Comparison of ENCODE assay signal across 24 cellular contexts in genomic region chr19:55700813-55701212, GRCh38. TPM values are rescaled to one million over a fixed set of nuclear protein-coding genes. Genes with fewer than 3 reads are reported as not detected.
DNase-seq lines count a peak whose midpoint lies in the region; ATAC-seq and TF ChIP-seq lines count a peak whose summit lies in the region.
"Had no signal": no experiment of that assay in that cellular context is flagged by ENCODE, and none has a peak within 500 bp of the region (broad histone marks: within the 10 kb centered on the region; RNA-seq: fewer than 3 reads in every experiment).

No MANE protein-coding gene starts in this region.

- H3K27ac ChIP-seq in lower lobe of right lung (no peak overlapping the region), spleen (no peak overlapping the region)
- H3K27ac ChIP-seq: Peyer's patch, SJSA1 had no signal

- CTCF ChIA-PET in Caco-2 (lab: Charles Lee): interaction anchor here (1.4 kb wide), 1 partner anchor 48 kb away, joined by 7 read pairs; no protein-coding TSS in a partner anchor

- no peak overlapping the region for H3K4me3 Mint-ChIP-seq in Caco-2 (ENCODE audit: unreplicated experiment)
- H3K4me3 Mint-ChIP-seq: CD4-positive, alpha-beta T cell; IgD-negative memory B cell had no signal

- H3K36me3 Mint-ChIP-seq in Caco-2 (ENCODE audit: insufficient read depth, unreplicated experiment): peaks cover 71% of the 10 kb centered on the region

- H3K9me3 ChIP-seq in Caco-2: no peaks in the 10 kb centered on the region
- no peaks in the 10 kb centered on the region for H3K9me3 ChIP-seq in lower lobe of right lung
- no peaks in the 10 kb centered on the region for H3K9me3 ChIP-seq in spleen
- H3K9me3 ChIP-seq: BE2C, Peyer's patch, SJSA1 had no signal

- peaks cover 27% of the 10 kb centered on the region for H3K4me1 ChIP-seq in Caco-2
- no peaks in the 10 kb centered on the region for H3K4me1 ChIP-seq in lower lobe of right lung
- peaks cover 0 to 19% (median 5%) of the 10 kb centered on the region in 6 donors for H3K4me1 ChIP-seq in spleen
- H3K4me1 ChIP-seq: BE2C, SJSA1 had no signal

- H3K9me3 Mint-ChIP-seq in Caco-2 (ENCODE audit: unreplicated experiment): no peaks in the 10 kb centered on the region
- H3K9me3 Mint-ChIP-seq: CD4-positive, alpha-beta T cell; IgD-negative memory B cell had no signal

- 85 to 97% (median 94%) methylated on average over 12 of the region's 12 CpGs for WGBS in spleen, 5 donors

- BruUV-seq in Caco-2 (replicated peaks; lab: Mats Ljungman, UMichigan): no TSS peak

- peak in 1 of 2 experiments; percentile 19 for DNase-seq in Caco-2
- peak; percentile 10 for DNase-seq in GM20000 (ENCODE audit: low spot score)
- peak; percentile 36 for DNase-seq in lower lobe of right lung
- peak; percentile 60 for DNase-seq in spleen
- DNase-seq in activated CD4-positive, alpha-beta T cell treated with anti-CD3 and anti-CD28 coated beads, Interleukin-2, amount 50 U/mL, for 48 hours: no peak
- no peak for DNase-seq in nucleus accumbens (lab: John Stamatoyannopoulos, UW)
- no peak for DNase-seq in NCI-H524 treated with DMSO at 0.1 percent for 48 hours (lab: John Stamatoyannopoulos, UW)
- DNase-seq: BE2C; CD4-positive, alpha-beta T cell; COR-L47; Karpas-422; NCI-H1694; NCI-H2081; NCI-H2171; NCI-H345; NCI-H82 had no signal

- no peak for TF ChIP-seq POLR2A in spleen (IDR thresholded peaks at IDR 0.05)

- H3K27ac Mint-ChIP-seq in Caco-2 (ENCODE audit: unreplicated experiment): peak overlapping the region; percentile 55
- H3K27ac Mint-ChIP-seq: CD4-positive, alpha-beta T cell had no signal

- POLR2A ChIA-PET in Caco-2 (lab: Charles Lee): no interaction called here

- H3K4me3 ChIP-seq in Caco-2 (ENCODE audit: low read depth, low read length) (no peak overlapping the region), lower lobe of right lung (no peak overlapping the region), spleen (no peak overlapping the region)
- H3K4me3 ChIP-seq: Peyer's patch, SJSA1 had no signal

- peaks cover 12% of the 10 kb centered on the region for H3K36me3 ChIP-seq in Caco-2 (ENCODE audit: control insufficient read depth, insufficient read depth, low read length)
- peaks cover 42% of the 10 kb centered on the region for H3K36me3 ChIP-seq in lower lobe of right lung
- H3K36me3 ChIP-seq in spleen: peaks cover 0 to 89% (median 39%) of the 10 kb centered on the region in 6 donors

- H3K27me3 ChIP-seq in Caco-2 (replicated peaks; ENCODE audit: control insufficient read depth, insufficient read depth, low read length) (no peaks in the 10 kb centered on the region), lower lobe of right lung (ENCODE audit: low read depth) (no peaks in the 10 kb centered on the region), spleen (replicated peaks in 1 of 7) (no peaks in the 10 kb centered on the region)
- H3K27me3 ChIP-seq: BE2C, Peyer's patch, SJSA1 had no signal

- TF ChIP-seq CTCF in Caco-2 (IDR thresholded peaks at IDR 0.05; ENCODE audit: insufficient read depth in 1 of 2, low read depth in 1 of 2, low read length in 1 of 2, severe bottlenecking in 1 of 2, unreplicated experiment in 1 of 2) (no peak), GM20000 (IDR thresholded peaks at IDR 0.05; ENCODE audit: extremely low read depth, missing control alignments) (no peak), lower lobe of right lung (IDR thresholded peaks at IDR 0.05) (no peak), spleen (IDR thresholded peaks at IDR 0.05 in 8 of 11, conservative IDR thresholded peaks at IDR 0.05 in 3 of 11) (no peak)

- no peak for ATAC-seq in lower lobe of right lung

- H3K4me1 Mint-ChIP-seq in Caco-2 (ENCODE audit: low read depth, unreplicated experiment): peaks cover 30% of the 10 kb centered on the region

- intact Hi-C loops in Caco-2 (cut with micrococcal nuclease; ENCODE audit: unreplicated experiment): loop anchor here (10.0 kb wide), 1 partner anchor 104 kb away; no protein-coding TSS in a partner anchor
- intact Hi-C loops in lower lobe of right lung (cut with DNase I): no loop called here
- intact Hi-C loops in spleen (cut with DNase I; ENCODE audit: low total_unique reads): no loop called here

- no peaks in the 10 kb centered on the region for H3K27me3 Mint-ChIP-seq in Caco-2 (ENCODE audit: insufficient read depth, unreplicated experiment)
- H3K27me3 Mint-ChIP-seq: CD4-positive, alpha-beta T cell; IgD-negative memory B cell had no signal

RNA-seq across cellular contexts. Expression of gene EPN1, which starts 25.8 kb away (rescaled TPM):
- total RNA-seq in Caco-2 (2022) (197 and 201 TPM in 2 replicates), lower lobe of right lung (105 TPM), spleen (100 to 1,000 TPM; 100 to 166 (median 129) TPM)
- 100 to 1,000 TPM in 1 of 3 donors, 10 to 100 TPM in 2; 36.8 to 115 (median 42.6) TPM for polyA plus RNA-seq in spleen

RNA-seq across cellular contexts. Expression of gene NLRP9, which starts 37.4 kb away (rescaled TPM):
- not detected in 2 replicates for total RNA-seq in Caco-2 (2022)
- not detected for total RNA-seq in lower lobe of right lung
- not detected for total RNA-seq in spleen
- polyA plus RNA-seq in spleen: not detected
- total RNA-seq: A673; CD4-positive, alpha-beta T cell; G401; H1; M059J; OCI-LY7; Peyer's patch; SJSA1 had no signal
- polyA plus RNA-seq: H1, IgD-negative memory B cell had no signal

RNA-seq across cellular contexts. Expression of gene U2AF2, which starts 46.0 kb away (rescaled TPM):
- total RNA-seq in Caco-2 (2022) (289 TPM in 2 replicates), lower lobe of right lung (143 TPM), spleen (100 to 1,000 TPM; 109 to 218 (median 176) TPM)
- polyA plus RNA-seq in spleen: 100 to 1,000 TPM in 1 of 3 donors, 10 to 100 TPM in 2; 67.2 to 190 (median 85.5) TPM

RNA-seq across cellular contexts. Expression of gene CCDC106, which starts 52.8 kb away (rescaled TPM):
- total RNA-seq in Caco-2 (2022) (17.4 and 17.6 TPM in 2 replicates), lower lobe of right lung (11.6 TPM), spleen (10 to 100 TPM; 11.9 to 23.4 (median 14.4) TPM)
- 10 to 100 TPM; 26.7 to 40.1 (median 37.8) TPM for polyA plus RNA-seq in spleen

RNA-seq across cellular contexts. Expression of gene ZNF581, which starts 57.4 kb away (rescaled TPM):
- total RNA-seq in Caco-2 (2022) (46.2 and 47.4 TPM in 2 replicates), lower lobe of right lung (22.7 TPM), spleen (10 to 100 TPM; 21.4 to 34.9 (median 27.2) TPM)
- 10 to 100 TPM; 39.8 to 46.5 (median 43.6) TPM for polyA plus RNA-seq in spleen

Comparison
In these comparisons a context has a peak if more than half of its experiments do, and no peak if none do; other contexts are left out.
1. DNase-seq: peak in GM20000 (single experiment), lower lobe of right lung (single experiment) and spleen (single experiment); none in activated CD4-positive, alpha-beta T cell treated with anti-CD3 and anti-CD28 coated beads, Interleukin-2, amount 50 U/mL, for 48 hours (0 of 2), nucleus accumbens (0 of 56) and NCI-H524 treated with DMSO at 0.1 percent for 48 hours (single experiment).